Comparison of ENCODE assay signal across 16 cellular contexts in the genomic region with DNA sequence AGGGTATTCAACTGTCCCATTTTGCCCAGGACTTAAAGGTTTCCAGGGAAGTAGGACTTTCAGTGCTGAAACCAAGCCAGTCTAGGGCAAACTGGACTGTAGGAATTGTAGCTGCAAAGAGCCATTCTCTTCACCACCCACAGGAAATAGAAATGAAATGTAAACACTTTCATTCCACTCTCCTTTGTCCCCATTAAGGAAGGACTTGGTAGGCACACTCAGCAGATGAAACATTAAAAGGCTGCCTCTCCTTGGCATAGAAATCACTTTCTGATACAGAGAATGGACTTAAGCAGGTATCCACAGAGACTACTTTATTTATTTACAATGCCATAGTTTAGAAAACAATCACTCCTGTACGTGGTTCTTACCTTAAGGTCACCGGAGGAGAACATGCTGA.
DNase-seq lines count a peak whose midpoint lies in the region; ATAC-seq and TF ChIP-seq lines count a peak whose summit lies in the region.
"Had no signal": no experiment of that assay in that cellular context is flagged by ENCODE, and none has a peak within 500 bp of the region (broad histone marks: within the 10 kb centered on the region; RNA-seq: fewer than 3 reads in every experiment).

No MANE protein-coding gene starts in this region.

- H3K27ac Mint-ChIP-seq in mesothelial cell of epicardium = no peak overlapping the region

- H3K23ac ChIP-seq in IMR-90 (ENCODE audit: low read depth, low read length) = peak overlapping the region; percentile 80

- peaks cover 10% of the 10 kb centered on the region; the same call in 1 of the 2 replicates for H3K9me1 ChIP-seq in IMR-90 (ENCODE audit: insufficient read depth, low read length)

- POLR2A ChIA-PET in IMR-90 (lab: Charles Lee; ENCODE audit: unreplicated experiment) (no interaction called here), PC-9 (lab: Charles Lee; ENCODE audit: unreplicated experiment) (no interaction called here)

- intact Hi-C loops in IMR-90 (cut with micrococcal nuclease) = loop anchor here (10.0 kb wide), 1 partner anchor 286 kb away; no protein-coding TSS in a partner anchor
- intact Hi-C loops in PC-9 (cut with micrococcal nuclease; ENCODE audit: unreplicated experiment) = loop anchor here (10.0 kb wide), 1 partner anchor 186 kb away; no protein-coding TSS in a partner anchor

- H3K4me3 ChIP-seq in IMR-90 (ENCODE audit: insufficient read depth, low read depth, low read length) (no peak overlapping the region), PC-9 (no peak overlapping the region), coronary artery (no peak overlapping the region)
- H3K4me3 ChIP-seq: SK-N-MC, uterus had no signal

- no CpG with 5 or more reads among the region's 2 CpGs for whole genome bisulfite sequencing in IMR-90 (ENCODE audit: extremely low coverage in 2 of 2, insufficient read length in 1 of 2), 2 experiments

- peak; percentile 55 for ATAC-seq in IMR-90 (ENCODE audit: low read depth)

- TF ChIP-seq CTCF in IMR-90 (conservative IDR thresholded peaks at IDR 0.05; ENCODE audit: low read depth, low read length) (no peak), PC-9 (conservative IDR thresholded peaks at IDR 0.05) (no peak), coronary artery (IDR thresholded peaks at IDR 0.05) (no peak), mesothelial cell of epicardium (IDR thresholded peaks at IDR 0.05; ENCODE audit: unreplicated experiment) (no peak)

- no peaks in the 10 kb centered on the region for H4K20me1 ChIP-seq in IMR-90 (ENCODE audit: insufficient read depth, low read length)
- H4K20me1 ChIP-seq in PC-9 (ENCODE audit: insufficient read depth) = no peaks in the 10 kb centered on the region

- H3K9me3 ChIP-seq in IMR-90 (ENCODE audit: control insufficient read depth, insufficient read depth, low read length) (no peaks in the 10 kb centered on the region), PC-9 (ENCODE audit: insufficient read depth, low read depth) (peaks cover 13% of the 10 kb centered on the region; the same call in 1 of the 2 replicates)
- H3K9me3 ChIP-seq: uterus had no signal

- CTCF ChIA-PET in IMR-90 (lab: Yijun Ruan, JAX) = interaction anchor here (0.6 kb wide), 1 partner anchor 11 kb away, joined by 3 read pairs; no protein-coding TSS in a partner anchor
- CTCF ChIA-PET in PC-9 (lab: Charles Lee) = interaction anchor here (1.1 kb wide), 1 partner anchor 12 kb away, joined by 3 read pairs; no protein-coding TSS in a partner anchor

- peak overlapping the region; percentile 81 for H2BK5ac ChIP-seq in IMR-90 (ENCODE audit: low read depth, low read length, poor library complexity, severe bottlenecking)

- peak; percentile 94 for DNase-seq in DMS153 (lab: John Stamatoyannopoulos, UW)
- peak; percentile 25 for DNase-seq in IMR-90
- no peak for DNase-seq in PC-9
- DNase-seq in kidney tubule cell (ENCODE audit: low spot score) = peak; percentile 6
- DNase-seq in coronary artery (ENCODE audit: low spot score) = no peak
- DNase-seq in mesothelial cell of epicardium (ENCODE audit: low spot score in 2 of 2, unreplicated experiment in 2 of 2) = no peak
- DNase-seq in anterior cingulate cortex (lab: John Stamatoyannopoulos, UW) = no peak
- DNase-seq in activated gamma-delta T cell (lab: John Stamatoyannopoulos, UW) = no peak
- DNase-seq: AML-193; NCI-H2081 treated with DMSO at 0.1 percent for 48 hours; nucleus accumbens; small intestine; stimulated activated naive CD4-positive, alpha-beta T cell treated with Interleukin-2 at 50 U/mL for 16 hours; uterus had no signal

- H3K36me3 ChIP-seq in IMR-90 (ENCODE audit: control insufficient read depth, insufficient read depth, low read length) = no peaks in the 10 kb centered on the region; the same call in 1 of the 2 replicates
- no peaks in the 10 kb centered on the region for H3K36me3 ChIP-seq in PC-9 (ENCODE audit: low read depth)
- H3K36me3 ChIP-seq: uterus had no signal

- H3K18ac ChIP-seq in IMR-90 (ENCODE audit: low read depth, low read length) = peak overlapping the region; percentile 78; the same call in 1 of the 2 replicates

- H3K27ac ChIP-seq in IMR-90 (ENCODE audit: insufficient read depth, low read length) (peak overlapping the region; percentile 51; the same call in 1 of the 2 replicates), PC-9 (no peak overlapping the region), coronary artery (no peak overlapping the region)
- H3K27ac ChIP-seq: HL-60, SK-N-MC, uterus had no signal

- no peak overlapping the region for H2AFZ ChIP-seq in IMR-90 (replicated peaks; ENCODE audit: low read length, poor library complexity)
- peak overlapping the region; percentile 55 for H2AFZ ChIP-seq in PC-9

- H3K9me3 Mint-ChIP-seq in mesothelial cell of epicardium = no peaks in the 10 kb centered on the region

- H2AK9ac ChIP-seq in IMR-90 (replicated peaks; ENCODE audit: low read depth, low read length, poor library complexity) = peak overlapping the region; percentile 59

- peak overlapping the region; percentile 80 for H4K91ac ChIP-seq in IMR-90 (ENCODE audit: insufficient read depth, low read depth, low read length)

- H2BK15ac ChIP-seq in IMR-90 (ENCODE audit: low read depth, low read length) = peak overlapping the region; percentile 40; the same call in 2 of the 3 replicates

- peak overlapping the region; percentile 87; the same call in 1 of the 2 replicates for H4K5ac ChIP-seq in IMR-90 (ENCODE audit: low read depth, low read length)

- peaks cover 0 to 13% of the 10 kb centered on the region in 2 experiments; a peak in 3 of 4 replicates for H3K79me1 ChIP-seq in IMR-90 (ENCODE audit: low read depth in 1 of 2, low read length in 2 of 2)

- H3K9ac ChIP-seq in IMR-90 (ENCODE audit: low read depth, low read length) = no peak overlapping the region

- in situ Hi-C loops in IMR-90 (cut with MboI; ENCODE audit: low sequenced_read_pairs) = loop anchor here (10.0 kb wide), 1 partner anchor 846 kb away; no protein-coding TSS in a partner anchor

- H2AK5ac ChIP-seq in IMR-90 (ENCODE audit: low read depth, low read length) = peak overlapping the region; percentile 45

- 0 out of 2 replicates have a peak, but pooled peaks cover 9% of the 10 kb centered on the region for H3K9me2 ChIP-seq in PC-9 (ENCODE audit: insufficient read depth)

- H3K4ac ChIP-seq in IMR-90 (ENCODE audit: low read depth, low read length) = peak overlapping the region; percentile 79; the same call in 1 of the 2 replicates

- H3K27me3 ChIP-seq in IMR-90 (ENCODE audit: control insufficient read depth, insufficient read depth, low read length) (no peaks in the 10 kb centered on the region), PC-9 (ENCODE audit: insufficient read depth, low read depth) (no peaks in the 10 kb centered on the region)
- H3K27me3 ChIP-seq: uterus had no signal

- H3K79me2 ChIP-seq in PC-9 (ENCODE audit: low read depth) = no peaks in the 10 kb centered on the region

- H3K4me2 ChIP-seq in IMR-90 (ENCODE audit: low read depth, low read length) = peak overlapping the region; percentile 57; the same call in 1 of the 2 replicates
- H3K4me2 ChIP-seq in PC-9 = peak overlapping the region; percentile 1; the same call in 1 of the 2 replicates

- no peak for TF ChIP-seq RAD21 in IMR-90 (IDR thresholded peaks at IDR 0.05; ENCODE audit: low read length)

- peaks cover 11% of the 10 kb centered on the region for H3K4me1 Mint-ChIP-seq in mesothelial cell of epicardium

- no peak for TF ChIP-seq POLR2A in IMR-90 (IDR thresholded peaks at IDR 0.05; ENCODE audit: low read depth, low read length)

- H3K56ac ChIP-seq in IMR-90 (ENCODE audit: extremely low read depth, insufficient read depth, low read length) = peak overlapping the region; percentile 49; the same call in 1 of the 2 replicates

- H3K27me3 Mint-ChIP-seq in mesothelial cell of epicardium (ENCODE audit: low read depth) = no peaks in the 10 kb centered on the region

- H3K4me3 Mint-ChIP-seq in mesothelial cell of epicardium = no peak overlapping the region

- no peaks in the 10 kb centered on the region for H3F3A ChIP-seq in PC-9 (ENCODE audit: insufficient read depth, low read depth)

- H2BK20ac ChIP-seq in IMR-90 (ENCODE audit: low read depth, low read length) = peak overlapping the region; percentile 73

- peak overlapping the region; percentile 87 for H3K14ac ChIP-seq in IMR-90 (replicated peaks; ENCODE audit: low read depth, low read length)

- peak overlapping the region; percentile 91 for H2BK120ac ChIP-seq in IMR-90 (ENCODE audit: low read depth, low read length)

- H4K8ac ChIP-seq in IMR-90 (ENCODE audit: low read depth in 2 of 2, low read length in 2 of 2) = peak overlapping the region; percentile 71 to 73; a peak in 3 of 4 replicates

- H3K4me1 ChIP-seq in IMR-90 (ENCODE audit: control insufficient read depth, insufficient read depth, low read length) (peaks cover 12% of the 10 kb centered on the region), PC-9 (replicated peaks; ENCODE audit: insufficient read depth) (peaks cover 13% of the 10 kb centered on the region)
- H3K4me1 ChIP-seq: uterus had no signal

- dilution Hi-C loops in IMR-90 (cut with HindIII; ENCODE audit: low sequenced_read_pairs, unreplicated experiment) = no loop called here

- H3K36me3 Mint-ChIP-seq in mesothelial cell of epicardium = no peaks in the 10 kb centered on the region

- no TSS peak for BruUV-seq in IMR-90 (replicated peaks; lab: Mats Ljungman, UMichigan)
- BruUV-seq in PC-9 (replicated peaks; lab: Mats Ljungman, UMichigan) = no TSS peak

TF ChIP-seq in IMR-90, 13 proteins besides CTCF, POLR2A, EP300 and RAD21 (continues in another document):
- no peak for TF ChIP-seq SMC3 (IDR thresholded peaks at IDR 0.05; ENCODE audit: low read depth, low read length)
- TF ChIP-seq MAFK (IDR thresholded peaks at IDR 0.05; ENCODE audit: low read depth, low read length) = no peak
- TF ChIP-seq, protein P1, sequence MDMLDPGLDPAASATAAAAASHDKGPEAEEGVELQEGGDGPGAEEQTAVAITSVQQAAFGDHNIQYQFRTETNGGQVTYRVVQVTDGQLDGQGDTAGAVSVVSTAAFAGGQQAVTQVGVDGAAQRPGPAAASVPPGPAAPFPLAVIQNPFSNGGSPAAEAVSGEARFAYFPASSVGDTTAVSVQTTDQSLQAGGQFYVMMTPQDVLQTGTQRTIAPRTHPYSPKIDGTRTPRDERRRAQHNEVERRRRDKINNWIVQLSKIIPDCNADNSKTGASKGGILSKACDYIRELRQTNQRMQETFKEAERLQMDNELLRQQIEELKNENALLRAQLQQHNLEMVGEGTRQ (IDR thresholded peaks at IDR 0.05; ENCODE audit: low read depth, low read length) = no peak
- TF ChIP-seq MXI1 (IDR thresholded peaks at IDR 0.05; ENCODE audit: borderline replicate concordance, low read depth, low read length) = no peak
- TF ChIP-seq MAZ (IDR thresholded peaks at IDR 0.05; ENCODE audit: borderline replicate concordance, low read depth, low read length) = no peak

Comparison
In these comparisons a context has a peak if more than half of its experiments do, and no peak if none do; other contexts are left out.
1. DNase-seq: peak in DMS153 (single experiment), IMR-90 (single experiment) and kidney tubule cell (single experiment); none in PC-9 (0 of 2), coronary artery (single experiment), mesothelial cell of epicardium (0 of 2), anterior cingulate cortex (0 of 58) and activated gamma-delta T cell (single experiment).